Comparison of ENCODE assay signal across 18 cellular contexts in the genomic region with DNA sequence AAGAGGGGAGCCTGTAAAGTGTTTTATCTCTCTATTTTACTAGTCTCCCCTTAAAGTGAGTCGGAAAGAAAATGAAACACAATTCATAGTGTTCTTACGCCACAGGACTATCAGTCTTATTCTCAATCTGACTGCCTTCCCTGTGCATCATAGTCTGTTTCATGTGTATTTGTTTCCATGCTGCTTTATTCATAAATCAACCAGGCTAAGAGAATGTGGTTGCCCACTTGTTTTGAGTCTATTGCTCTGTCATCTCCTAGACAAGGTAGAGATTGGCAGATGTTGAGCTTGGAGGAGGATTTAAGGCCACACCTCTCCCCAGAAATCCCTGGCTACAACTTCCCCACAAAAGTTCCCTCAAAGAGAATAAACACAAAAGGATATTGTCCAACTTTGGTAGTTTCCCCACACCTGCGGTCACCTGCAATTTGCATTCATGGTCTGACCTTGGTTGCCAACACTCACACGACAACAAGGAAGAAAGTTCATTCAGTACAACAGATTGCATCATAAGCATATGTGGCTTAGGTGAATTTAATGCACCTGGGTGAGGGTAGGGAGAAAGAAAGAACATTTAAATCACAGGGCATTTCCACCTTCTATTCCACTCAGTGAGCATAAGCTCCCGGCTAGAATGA.
A peak's percentile ranks its signal among the peaks of the same experiment; 100 is the strongest.
DNase-seq lines count a peak whose midpoint lies in the region; ATAC-seq, FAIRE-seq and TF ChIP-seq lines count a peak whose summit lies in the region.
"Had no signal": no experiment of that assay in that cellular context is flagged by ENCODE, and none has a peak within 500 bp of the region (broad histone marks: within the 10 kb centered on the region; RNA-seq: fewer than 3 reads in every experiment).

No MANE protein-coding gene starts in this region.

- H3K27ac ChIP-seq in OCI-LY7 (ENCODE audit: low read depth, low read length, poor library complexity, severe bottlenecking) (no peak overlapping the region), trophoblast cell (ENCODE audit: low read depth, low read length) (no peak overlapping the region)
- H3K27ac ChIP-seq: C4-2B, GM23248 had no signal

- no peak overlapping the region for H2BK12ac ChIP-seq in trophoblast cell (ENCODE audit: low read length)

- no peak for FAIRE-seq in D721Med (lab: Jason Lieb, UNC)
- FAIRE-seq: A204.1 had no signal

- intact Hi-C loops in OCI-LY7 (cut with micrococcal nuclease; ENCODE audit: unreplicated experiment) = loop anchor here (5.0 kb wide), 1 partner anchor 1618 kb away; no protein-coding TSS in a partner anchor

- H3K36me3 ChIP-seq in OCI-LY7 (ENCODE audit: insufficient read depth, low read length) = no peaks in the 10 kb centered on the region
- no peaks in the 10 kb centered on the region for H3K36me3 ChIP-seq in trophoblast cell (ENCODE audit: control insufficient read depth in 1 of 2, insufficient read depth in 2 of 2, low read length in 2 of 2)

- no peak for TF ChIP-seq CTCF in OCI-LY7 (conservative IDR thresholded peaks at IDR 0.05; ENCODE audit: low read length)
- TF ChIP-seq CTCF in D721Med (IDR thresholded peaks at IDR 0.05; ENCODE audit: insufficient read depth, missing control alignments) = no peak

- no peaks in the 10 kb centered on the region for H3K79me2 ChIP-seq in OCI-LY7 (ENCODE audit: insufficient read depth, low read depth, low read length)
- H3K79me2 ChIP-seq in trophoblast cell (ENCODE audit: control insufficient read depth, insufficient read depth, low read length, poor library complexity) = no peaks in the 10 kb centered on the region

- no peak overlapping the region for H3K4ac ChIP-seq in trophoblast cell (ENCODE audit: low read depth, low read length)

- no peaks in the 10 kb centered on the region for H3K79me1 ChIP-seq in trophoblast cell (ENCODE audit: low read length)

- no peak overlapping the region for H4K91ac ChIP-seq in trophoblast cell (ENCODE audit: low read depth, low read length)

- H2BK5ac ChIP-seq in trophoblast cell (ENCODE audit: low read depth, low read length, poor library complexity) = no peak overlapping the region

- no peak overlapping the region for H3K18ac ChIP-seq in trophoblast cell (ENCODE audit: low read length)

- H3K27me3 ChIP-seq in trophoblast cell (ENCODE audit: insufficient read depth, low read length) = no peaks in the 10 kb centered on the region

- peaks cover 63% of the 10 kb centered on the region for H3K27me3 Mint-ChIP-seq in activated T-cell treated with anti-CD3 and anti-CD28 coated beads, Interleukin-2, amount 50 U/mL, for 72 hours (ENCODE audit: low read depth)

- H2BK120ac ChIP-seq in trophoblast cell (ENCODE audit: insufficient read depth, low read length, poor library complexity) = no peak overlapping the region

- H3K9me3 ChIP-seq in OCI-LY7 (ENCODE audit: low read length) (no peaks in the 10 kb centered on the region), trophoblast cell (ENCODE audit: insufficient read depth, low read depth, low read length) (no peaks in the 10 kb centered on the region)

- no peaks in the 10 kb centered on the region for H3K9me2 ChIP-seq in OCI-LY7 (ENCODE audit: insufficient read depth, low read length)

- no peak overlapping the region for H4K12ac ChIP-seq in trophoblast cell (ENCODE audit: low read depth, low read length)

- H3K4me2 ChIP-seq in OCI-LY7 (ENCODE audit: low read length) = no peak overlapping the region
- H3K4me2 ChIP-seq in trophoblast cell (ENCODE audit: low read length) = no peak overlapping the region

- H3K4me3 Mint-ChIP-seq in activated T-cell treated with anti-CD3 and anti-CD28 coated beads, Interleukin-2, amount 50 U/mL, for 72 hours = peak overlapping the region in 1 of 2 donors; percentile 20
- H3K4me3 Mint-ChIP-seq: IgD-negative memory B cell had no signal

- H3K9ac ChIP-seq in trophoblast cell (ENCODE audit: low read length) = no peak overlapping the region
- H3K9ac ChIP-seq: GM23248 had no signal

- no peaks in the 10 kb centered on the region for H3K36me3 Mint-ChIP-seq in activated T-cell treated with anti-CD3 and anti-CD28 coated beads, Interleukin-2, amount 50 U/mL, for 72 hours (ENCODE audit: insufficient read depth in 2 of 2)
- H3K36me3 Mint-ChIP-seq: IgD-negative memory B cell had no signal

- peaks cover 13% of the 10 kb centered on the region for H3K4me1 Mint-ChIP-seq in activated T-cell treated with anti-CD3 and anti-CD28 coated beads, Interleukin-2, amount 50 U/mL, for 72 hours (ENCODE audit: low read depth)
- H3K4me1 Mint-ChIP-seq: IgD-negative memory B cell had no signal

- H4K20me1 ChIP-seq in OCI-LY7 (ENCODE audit: insufficient read depth, low read length) = no peaks in the 10 kb centered on the region

- H3K4me1 ChIP-seq in OCI-LY7 (ENCODE audit: insufficient read depth, low read length, poor library complexity, severe bottlenecking) = peaks cover 3% of the 10 kb centered on the region
- H3K4me1 ChIP-seq in trophoblast cell (ENCODE audit: control insufficient read depth in 1 of 2, insufficient read depth in 2 of 2, low read length in 2 of 2) = no peaks in the 10 kb centered on the region

- ATAC-seq in activated T-cell treated with anti-CD3 and anti-CD28 coated beads, Interleukin-2, amount 50 U/mL, for 72 hours (replicated peaks in 1 of 2) = peak; percentile 92 to 95
- peak; percentile 40 for ATAC-seq in GM21529 (IDR thresholded peaks at IDR 0.05; ENCODE audit: unreplicated experiment)
- peak; percentile 43 for ATAC-seq in stimulated activated naive CD8-positive, alpha-beta T cell treated with anti-CD3 and anti-CD28 coated beads, Interleukin-15, Interleukin-2, amounts not matched to agents 100 U/mL and 50 U/mL, for 24 hours
- ATAC-seq: HCT116, PC-3 had no signal

- no peak overlapping the region for H3K14ac ChIP-seq in trophoblast cell (ENCODE audit: low read length)

- no peak overlapping the region for H4K8ac ChIP-seq in trophoblast cell (ENCODE audit: low read depth, low read length)

- no peaks in the 10 kb centered on the region for H3K9me3 Mint-ChIP-seq in activated T-cell treated with anti-CD3 and anti-CD28 coated beads, Interleukin-2, amount 50 U/mL, for 72 hours
- H3K9me3 Mint-ChIP-seq: IgD-negative memory B cell had no signal

- BruUV-seq in OCI-LY7 (replicated peaks; lab: Mats Ljungman, UMichigan) = no TSS peak

- H3K4me3 ChIP-seq in OCI-LY7 (ENCODE audit: low read depth, low read length, poor library complexity, severe bottlenecking) (no peak overlapping the region), trophoblast cell (ENCODE audit: low read depth, low read length) (no peak overlapping the region)
- H3K4me3 ChIP-seq: GM23248 had no signal

- POLR2A ChIA-PET in OCI-LY7 (lab: Charles Lee) = no interaction called here

- H3K27ac Mint-ChIP-seq in activated T-cell treated with anti-CD3 and anti-CD28 coated beads, Interleukin-2, amount 50 U/mL, for 72 hours = no peak overlapping the region
- H3K27ac Mint-ChIP-seq: IgD-negative memory B cell had no signal

- no CpG with 5 or more reads among the region's 5 CpGs for WGBS in trophoblast cell (ENCODE audit: extremely low coverage, insufficient coverage, insufficient read length)

- H2AFZ ChIP-seq in OCI-LY7 (ENCODE audit: low read length) = 0 out of 2 replicates have a peak overlapping the region, but pooled peaks have one; percentile 48
- no peak overlapping the region for H2AFZ ChIP-seq in trophoblast cell (ENCODE audit: insufficient read depth, low read length, poor library complexity)
- H2AFZ ChIP-seq: GM23248 had no signal

- CTCF ChIA-PET in OCI-LY7 (lab: Charles Lee; ENCODE audit: unreplicated experiment) = no interaction called here

- no peak overlapping the region for H3K23ac ChIP-seq in trophoblast cell (ENCODE audit: low read length)

- DNase-seq in activated T-cell treated with anti-CD3 and anti-CD28 coated beads, Interleukin-2, amount 50 U/mL, for 72 hours = peak; percentile 1 to 14
- DNase-seq in activated T-cell treated with anti-CD3 and anti-CD28 coated beads for 4 hours (no peak), OCI-LY7 (ENCODE audit: low spot score) (no peak), D721Med (ENCODE audit: insufficient read length, low spot score) (no peak), trophoblast cell (no peak), NCI-H2227 treated with DMSO at 0.1 percent for 48 hours (lab: John Stamatoyannopoulos, UW) (no peak)
- no peak for DNase-seq in stimulated activated naive CD8-positive, alpha-beta T cell treated with anti-CD3 and anti-CD28 coated beads, Interleukin-15, Interleukin-2, amounts not matched to agents 100 U/mL and 50 U/mL, for 24 hours
- DNase-seq: GM23248, MV-4-11, NCI-H1417 treated with DMSO at 0.1 percent for 48 hours, NCI-H2029 treated with DMSO at 0.1 percent for 48 hours, NCI-H524, PC-3 had no signal

- no peak overlapping the region for H2AK5ac ChIP-seq in trophoblast cell (ENCODE audit: low read length)

Comparison
In these comparisons a context has a peak if more than half of its experiments do, and no peak if none do; other contexts are left out.
1. DNase-seq: peak in activated T-cell treated with anti-CD3 and anti-CD28 coated beads, Interleukin-2, amount 50 U/mL, for 72 hours (2 of 2); none in activated T-cell treated with anti-CD3 and anti-CD28 coated beads for 4 hours (single experiment), OCI-LY7 (single experiment), stimulated activated naive CD8-positive, alpha-beta T cell treated with anti-CD3 and anti-CD28 coated beads, Interleukin-15, Interleukin-2, amounts not matched to agents 100 U/mL and 50 U/mL, for 24 hours (single experiment), D721Med (single experiment), trophoblast cell (0 of 2) and NCI-H2227 treated with DMSO at 0.1 percent for 48 hours (single experiment).
2. ATAC-seq: peak in every context shown above with its lines; median percentile 94 in activated T-cell treated with anti-CD3 and anti-CD28 coated beads, Interleukin-2, amount 50 U/mL, for 72 hours; 43 in stimulated activated naive CD8-positive, alpha-beta T cell treated with anti-CD3 and anti-CD28 coated beads, Interleukin-15, Interleukin-2, amounts not matched to agents 100 U/mL and 50 U/mL, for 24 hours; 40 in GM21529.